ENCODE assay signal across 19 cellular contexts in genomic region chr15:100200287-100200772, GRCh38.
DNase-seq lines count a peak whose midpoint lies in the region; ATAC-seq and TF ChIP-seq lines count a peak whose summit lies in the region.
"Had no signal": no experiment of that assay in that cellular context is flagged by ENCODE, and none has a peak within 500 bp of the region (broad histone marks: within the 10 kb centered on the region; RNA-seq: fewer than 3 reads in every experiment).

No MANE protein-coding gene starts in this region.

- H3K36me3 Mint-ChIP-seq in natural killer cell = peaks cover 7% of the 10 kb centered on the region
- H3K36me3 Mint-ChIP-seq: CD8-positive, alpha-beta T cell had no signal

- DNase-seq in right cardiac atrium (no peak), Right ventricle myocardium inferior (ENCODE audit: missing footprints) (no peak), ecto neural progenitor cell (ENCODE audit: low spot score) (peak; percentile 17), natural killer cell (no peak), G401 (ENCODE audit: low spot score) (no peak), SHP77 (lab: John Stamatoyannopoulos, UW) (no peak), gastrocnemius medialis (no peak)
- DNase-seq: BE2C, EL, NCI-H1417 treated with DMSO at 0.1 percent for 48 hours, NCI-H187 treated with DMSO at 0.1 percent for 48 hours, NCI-H2227 treated with DMSO at 0.1 percent for 48 hours, NCI-H524, PC-3, RPMI8226 had no signal

- ATAC-seq in right cardiac atrium (peak; percentile 25 to 43), Right ventricle myocardium inferior (no peak), natural killer cell (no peak), HG03521 (IDR thresholded peaks at IDR 0.05; ENCODE audit: unreplicated experiment) (no peak), gastrocnemius medialis (no peak)
- ATAC-seq: CD8-positive, alpha-beta T cell; PC-3 had no signal

- TF ChIP-seq CTCF in natural killer cell (IDR thresholded peaks at IDR 0.05) = no peak
- no peak for TF ChIP-seq CTCF in gastrocnemius medialis (IDR thresholded peaks at IDR 0.05 in 4 of 5, conservative IDR thresholded peaks at IDR 0.05 in 1 of 5)

- in situ Hi-C loops in G401 (cut with HindIII; ENCODE audit: low sequenced_read_pairs) (no loop called here), gastrocnemius medialis (cut with MboI; ENCODE audit: low sequenced_read_pairs in 4 of 4) (no loop called here)

- H3K27ac Mint-ChIP-seq in natural killer cell = peak overlapping the region in 1 of 2 donors; percentile 77
- H3K27ac Mint-ChIP-seq: CD8-positive, alpha-beta T cell had no signal

- H3K9me3 Mint-ChIP-seq in natural killer cell = no peaks in the 10 kb centered on the region

- H3K27me3 Mint-ChIP-seq in natural killer cell (ENCODE audit: low read depth in 2 of 2) = peaks cover 9 to 39% of the 10 kb centered on the region in 2 donors

- no peaks in the 10 kb centered on the region for H3K36me3 ChIP-seq in gastrocnemius medialis
- H3K36me3 ChIP-seq: BE2C, SJSA1 had no signal

- H3K9me3 ChIP-seq in right cardiac atrium (ENCODE audit: control insufficient read depth, low read length) (no peaks in the 10 kb centered on the region), gastrocnemius medialis (no peaks in the 10 kb centered on the region)
- H3K9me3 ChIP-seq: BE2C, SJSA1 had no signal

- H3K27me3 ChIP-seq in right cardiac atrium (ENCODE audit: control insufficient read depth, insufficient read depth) (no peaks in the 10 kb centered on the region), gastrocnemius medialis (no peaks in the 10 kb centered on the region)
- H3K27me3 ChIP-seq: BE2C had no signal

- H3K4me3 ChIP-seq in right cardiac atrium (ENCODE audit: low read length) = no peak overlapping the region
- H3K4me3 ChIP-seq in gastrocnemius medialis = no peak overlapping the region
- H3K4me3 ChIP-seq: SJSA1 had no signal

- intact Hi-C loops in right cardiac atrium (cut with DNase I) (loop anchor here in 1 of 4 donors (10.0 kb wide), 1 partner anchor 134 kb away; no protein-coding TSS in a partner anchor), Right ventricle myocardium inferior (cut with DNase I) (no loop called here), natural killer cell (cut with micrococcal nuclease) (loop anchor here (5.0 kb wide), 1 partner anchor 142 kb away; the partner anchor contains the start of gene ADAMTS17), gastrocnemius medialis (cut with DNase I; ENCODE audit: low total_unique reads) (no loop called here)

- 91% methylated on average over 20 of the region's 20 CpGs for WGBS in right cardiac atrium

- no peak overlapping the region for H3K27ac ChIP-seq in right cardiac atrium (ENCODE audit: low read length)
- no peak overlapping the region for H3K27ac ChIP-seq in gastrocnemius medialis
- H3K27ac ChIP-seq: KMS-11, SJSA1 had no signal

- H3K4me1 ChIP-seq in right cardiac atrium (ENCODE audit: control insufficient read depth, insufficient read depth, low read length) (no peaks in the 10 kb centered on the region), gastrocnemius medialis (peaks cover 0 to 3% of the 10 kb centered on the region in 2 donors)
- H3K4me1 ChIP-seq: SJSA1 had no signal

- H3K4me3 Mint-ChIP-seq in natural killer cell = peak overlapping the region; percentile 36
- H3K4me3 Mint-ChIP-seq: CD8-positive, alpha-beta T cell had no signal

- no peak for TF ChIP-seq POLR2A in gastrocnemius medialis (IDR thresholded peaks at IDR 0.05)

- peaks cover 40 to 44% of the 10 kb centered on the region in 2 donors for H3K4me1 Mint-ChIP-seq in natural killer cell

Comparison
In these comparisons a context has a peak if more than half of its experiments do, and no peak if none do; other contexts are left out.
1. ATAC-seq: peak in right cardiac atrium (2 of 2); none in Right ventricle myocardium inferior (single experiment), natural killer cell (0 of 3), HG03521 (single experiment) and gastrocnemius medialis (0 of 2).